18 cellular contexts compared by ENCODE assay signal in the genomic region with DNA sequence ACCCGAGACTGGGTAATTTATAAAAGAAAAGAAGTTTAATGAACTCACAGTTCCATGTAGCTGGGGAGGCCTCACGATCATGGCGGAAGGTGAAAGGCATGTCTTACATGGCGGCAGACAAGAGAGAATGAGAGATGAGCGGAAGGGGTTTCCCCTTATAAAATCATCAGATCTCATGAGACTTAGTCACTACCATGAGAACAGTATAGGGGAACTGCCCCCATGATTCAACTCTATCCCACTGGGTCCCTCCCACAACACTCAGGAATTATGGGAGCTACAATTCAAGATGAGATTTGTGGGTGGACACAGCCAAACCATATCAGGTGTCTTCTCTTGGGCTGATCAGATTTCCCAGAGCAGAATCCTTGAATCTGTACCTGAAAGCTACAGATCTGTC.
DNase-seq lines count a peak whose midpoint lies in the region; ATAC-seq lines count a peak whose summit lies in the region.
"Had no signal": no experiment of that assay in that cellular context is flagged by ENCODE, and none has a peak within 500 bp of the region (broad histone marks: within the 10 kb centered on the region; RNA-seq: fewer than 3 reads in every experiment).

No MANE protein-coding gene starts in this region.

- H3K4ac ChIP-seq in mesendoderm (ENCODE audit: low read depth, low read length): no peak overlapping the region

- no peak overlapping the region for H3K27ac ChIP-seq in mesendoderm (ENCODE audit: low read depth, low read length)

- no peaks in the 10 kb centered on the region for H3K79me1 ChIP-seq in mesendoderm (ENCODE audit: low read length)

- no peak overlapping the region for H3K4me2 ChIP-seq in mesendoderm (ENCODE audit: low read length)

- no peak overlapping the region for H3K9ac ChIP-seq in mesendoderm (ENCODE audit: low read length)

- H2BK120ac ChIP-seq in mesendoderm (ENCODE audit: low read depth, low read length): peak overlapping the region; percentile 28

- no peaks in the 10 kb centered on the region for H3K4me1 ChIP-seq in mesendoderm (ENCODE audit: control insufficient read depth, low read depth, low read length)

- peak; percentile 16 for DNase-seq in activated CD4-positive, alpha-beta memory T cell treated with anti-CD3 and anti-CD28 coated beads for 36 hours
- no peak for DNase-seq in activated CD4-positive, alpha-beta memory T cell treated with anti-CD3 and anti-CD28 coated beads, Interleukin-2, amount 10 ng/mL, durations not matched to agents 7 days and 5 days
- DNase-seq in activated T-cell treated with anti-CD3 and anti-CD28 coated beads, Interleukin-2, amount 50 U/mL, for 72 hours: no peak
- DNase-seq in activated T-cell treated with anti-CD3 and anti-CD28 coated beads, Interleukin-2, amount 50 U/mL, for 48 hours: no peak
- peak; percentile 13 for DNase-seq in stimulated activated CD4-positive, alpha-beta T cell treated with anti-CD3 and anti-CD28 coated beads, Interleukin-4, amount 100 ng/mL, for 1 hour
- DNase-seq in stimulated activated CD4-positive, alpha-beta T cell treated with anti-CD3 and anti-CD28 coated beads, Interleukin-1b, Interleukin-23, amount 100 ng/mL, for 48 hours: no peak
- DNase-seq in mesendoderm (no peak), 8988T (no peak)
- DNase-seq: C1 segment of cervical spinal cord; Calu3; CD4-positive, alpha-beta memory T cell; COR-L47; DMS53; DMS79 treated with DMSO at 0.1 percent for 48 hours; GF-D8; GOT3; H7; HCEC 1CT had no signal

- peaks cover 2% of the 10 kb centered on the region for H3K27me3 Mint-ChIP-seq in activated CD4-positive, alpha-beta memory T cell treated with anti-CD3 and anti-CD28 coated beads for 36 hours
- H3K27me3 Mint-ChIP-seq in activated CD4-positive, alpha-beta memory T cell treated with anti-CD3 and anti-CD28 coated beads, Interleukin-2, amount 10 ng/mL, durations not matched to agents 7 days and 5 days: no peaks in the 10 kb centered on the region
- no peaks in the 10 kb centered on the region for H3K27me3 Mint-ChIP-seq in activated T-cell treated with anti-CD3 and anti-CD28 coated beads, Interleukin-2, amount 50 U/mL, for 72 hours (ENCODE audit: low read depth)
- H3K27me3 Mint-ChIP-seq: CD4-positive, alpha-beta memory T cell had no signal

- H2BK15ac ChIP-seq in mesendoderm (replicated peaks; ENCODE audit: low read depth): no peak overlapping the region

- H3K36me3 ChIP-seq in mesendoderm (ENCODE audit: control insufficient read depth, insufficient read depth, low read length): no peaks in the 10 kb centered on the region

- H3K23ac ChIP-seq in mesendoderm (ENCODE audit: low read length): no peak overlapping the region

- H4K5ac ChIP-seq in mesendoderm (ENCODE audit: low read length): no peak overlapping the region

- H3K27ac Mint-ChIP-seq in activated CD4-positive, alpha-beta memory T cell treated with anti-CD3 and anti-CD28 coated beads for 36 hours: no peak overlapping the region
- no peak overlapping the region for H3K27ac Mint-ChIP-seq in activated CD4-positive, alpha-beta memory T cell treated with anti-CD3 and anti-CD28 coated beads, Interleukin-2, amount 10 ng/mL, durations not matched to agents 7 days and 5 days
- peak overlapping the region; percentile 72 for H3K27ac Mint-ChIP-seq in activated T-cell treated with anti-CD3 and anti-CD28 coated beads, Interleukin-2, amount 50 U/mL, for 72 hours

- POLR2A ChIA-PET in activated CD4-positive, alpha-beta memory T cell treated with anti-CD3 and anti-CD28 coated beads for 36 hours (lab: Charles Lee): no interaction called here
- POLR2A ChIA-PET in activated CD4-positive, alpha-beta memory T cell treated with anti-CD3 and anti-CD28 coated beads, Interleukin-2, amount 10 ng/mL, durations not matched to agents 7 days and 5 days (lab: Charles Lee): no interaction called here

- no peaks in the 10 kb centered on the region for H3K27me3 ChIP-seq in mesendoderm (ENCODE audit: insufficient read depth, low read length, poor library complexity)

- peaks cover 7% of the 10 kb centered on the region for H3K4me1 Mint-ChIP-seq in activated CD4-positive, alpha-beta memory T cell treated with anti-CD3 and anti-CD28 coated beads for 36 hours (ENCODE audit: low read depth)
- H3K4me1 Mint-ChIP-seq in activated CD4-positive, alpha-beta memory T cell treated with anti-CD3 and anti-CD28 coated beads, Interleukin-2, amount 10 ng/mL, durations not matched to agents 7 days and 5 days: peaks cover 14% of the 10 kb centered on the region
- peaks cover 15% of the 10 kb centered on the region for H3K4me1 Mint-ChIP-seq in activated T-cell treated with anti-CD3 and anti-CD28 coated beads, Interleukin-2, amount 50 U/mL, for 72 hours (ENCODE audit: low read depth)

- no peak overlapping the region for H3K18ac ChIP-seq in mesendoderm (ENCODE audit: low read length)

- H3K4me3 Mint-ChIP-seq in activated CD4-positive, alpha-beta memory T cell treated with anti-CD3 and anti-CD28 coated beads for 36 hours: no peak overlapping the region
- H3K4me3 Mint-ChIP-seq in activated CD4-positive, alpha-beta memory T cell treated with anti-CD3 and anti-CD28 coated beads, Interleukin-2, amount 10 ng/mL, durations not matched to agents 7 days and 5 days: no peak overlapping the region
- H3K4me3 Mint-ChIP-seq in activated T-cell treated with anti-CD3 and anti-CD28 coated beads, Interleukin-2, amount 50 U/mL, for 72 hours: no peak overlapping the region
- H3K4me3 Mint-ChIP-seq: CD4-positive, alpha-beta memory T cell had no signal

- no CpG with 5 or more reads among the region's 5 CpGs for WGBS in mesendoderm (ENCODE audit: extremely low coverage, insufficient coverage, low lambda C conversion rate)

- no peak overlapping the region for H2AK5ac ChIP-seq in mesendoderm (ENCODE audit: low read length)

- intact Hi-C loops in activated CD4-positive, alpha-beta memory T cell treated with anti-CD3 and anti-CD28 coated beads for 36 hours (cut with micrococcal nuclease): no loop called here

- peaks cover 12% of the 10 kb centered on the region for H3K9me3 Mint-ChIP-seq in activated CD4-positive, alpha-beta memory T cell treated with anti-CD3 and anti-CD28 coated beads for 36 hours
- H3K9me3 Mint-ChIP-seq in activated CD4-positive, alpha-beta memory T cell treated with anti-CD3 and anti-CD28 coated beads, Interleukin-2, amount 10 ng/mL, durations not matched to agents 7 days and 5 days: peaks cover 18% of the 10 kb centered on the region
- peaks cover 11 to 14% of the 10 kb centered on the region in 2 donors for H3K9me3 Mint-ChIP-seq in activated T-cell treated with anti-CD3 and anti-CD28 coated beads, Interleukin-2, amount 50 U/mL, for 72 hours

- CTCF ChIA-PET in activated CD4-positive, alpha-beta memory T cell treated with anti-CD3 and anti-CD28 coated beads for 36 hours (lab: Charles Lee): no interaction called here
- CTCF ChIA-PET in activated CD4-positive, alpha-beta memory T cell treated with anti-CD3 and anti-CD28 coated beads, Interleukin-2, amount 10 ng/mL, durations not matched to agents 7 days and 5 days (lab: Charles Lee): no interaction called here

- no peaks in the 10 kb centered on the region for H3K79me2 ChIP-seq in mesendoderm (ENCODE audit: control insufficient read depth, insufficient read depth, low read length)

- H3K56ac ChIP-seq in mesendoderm (ENCODE audit: low read length): no peak overlapping the region

- H3K36me3 Mint-ChIP-seq in activated CD4-positive, alpha-beta memory T cell treated with anti-CD3 and anti-CD28 coated beads for 36 hours: peaks cover 7% of the 10 kb centered on the region
- peaks cover 16% of the 10 kb centered on the region for H3K36me3 Mint-ChIP-seq in activated CD4-positive, alpha-beta memory T cell treated with anti-CD3 and anti-CD28 coated beads, Interleukin-2, amount 10 ng/mL, durations not matched to agents 7 days and 5 days (ENCODE audit: low read depth)
- H3K36me3 Mint-ChIP-seq in activated T-cell treated with anti-CD3 and anti-CD28 coated beads, Interleukin-2, amount 50 U/mL, for 72 hours (ENCODE audit: insufficient read depth in 2 of 2): peaks cover 11 to 21% of the 10 kb centered on the region in 2 donors

- H4K8ac ChIP-seq in mesendoderm (ENCODE audit: low read depth, low read length): no peak overlapping the region

- no peak overlapping the region for H3K4me3 ChIP-seq in mesendoderm (ENCODE audit: low read length)

- ATAC-seq in activated T-cell treated with anti-CD3 and anti-CD28 coated beads, Interleukin-2, amount 50 U/mL, for 72 hours (replicated peaks in 1 of 2): no peak

- no peak overlapping the region for H2BK5ac ChIP-seq in mesendoderm (ENCODE audit: low read length)

Comparison
In these comparisons a context has a peak if more than half of its experiments do, and no peak if none do; other contexts are left out.
1. DNase-seq: peak in activated CD4-positive, alpha-beta memory T cell treated with anti-CD3 and anti-CD28 coated beads for 36 hours (single experiment) and stimulated activated CD4-positive, alpha-beta T cell treated with anti-CD3 and anti-CD28 coated beads, Interleukin-4, amount 100 ng/mL, for 1 hour (single experiment); none in activated CD4-positive, alpha-beta memory T cell treated with anti-CD3 and anti-CD28 coated beads, Interleukin-2, amount 10 ng/mL, durations not matched to agents 7 days and 5 days (single experiment), activated T-cell treated with anti-CD3 and anti-CD28 coated beads, Interleukin-2, amount 50 U/mL, for 72 hours (0 of 2), activated T-cell treated with anti-CD3 and anti-CD28 coated beads, Interleukin-2, amount 50 U/mL, for 48 hours (0 of 2), stimulated activated CD4-positive, alpha-beta T cell treated with anti-CD3 and anti-CD28 coated beads, Interleukin-1b, Interleukin-23, amount 100 ng/mL, for 48 hours (single experiment), mesendoderm (single experiment) and 8988T (single experiment).